In the genomic region with DNA sequence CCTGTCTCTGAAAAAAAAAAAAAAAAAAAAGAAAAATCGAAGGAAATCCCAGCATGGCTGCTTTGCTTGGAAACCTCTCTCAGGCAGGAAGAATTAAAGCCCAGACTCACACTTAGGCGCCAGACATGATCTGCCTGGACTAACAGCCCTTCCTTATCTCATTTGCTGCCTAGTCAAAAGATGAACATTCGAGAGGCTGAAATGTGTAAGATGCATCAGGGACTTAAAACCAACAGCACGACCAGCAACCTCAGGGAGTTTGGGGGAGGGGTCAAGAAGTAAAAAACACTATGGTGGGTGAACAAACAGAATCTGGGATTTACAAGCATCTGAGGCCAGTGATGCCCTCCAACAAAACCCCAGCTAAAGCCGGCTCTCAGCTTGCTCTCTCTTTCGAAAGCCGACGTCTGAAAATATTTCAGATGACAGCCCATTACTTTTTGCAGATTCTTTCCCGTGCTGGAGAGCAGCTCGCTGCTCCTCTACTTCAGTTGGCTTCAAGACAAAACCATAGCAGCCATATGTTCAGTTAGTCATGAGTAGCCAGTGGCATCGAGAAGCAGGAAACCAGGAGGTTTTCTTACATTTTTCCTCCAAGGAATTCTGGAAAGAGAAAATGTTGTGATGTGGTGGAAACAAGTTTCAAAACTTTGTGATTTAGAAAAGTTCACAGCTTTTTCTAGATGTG, we compare ENCODE assay signal across 18 cellular contexts.
DNase-seq lines count a peak whose midpoint lies in the region; ATAC-seq and TF ChIP-seq lines count a peak whose summit lies in the region.
"Had no signal": no experiment of that assay in that cellular context is flagged by ENCODE, and none has a peak within 500 bp of the region (broad histone marks: within the 10 kb centered on the region; RNA-seq: fewer than 3 reads in every experiment).

No MANE protein-coding gene starts in this region.

- H4K12ac ChIP-seq in trophoblast cell (ENCODE audit: low read depth, low read length) = no peak overlapping the region

- no peaks in the 10 kb centered on the region for H3K27me3 Mint-ChIP-seq in T-helper 17 cell
- H3K27me3 Mint-ChIP-seq in MCF 10A (ENCODE audit: insufficient read depth, unreplicated experiment) = no peaks in the 10 kb centered on the region
- H3K27me3 Mint-ChIP-seq: activated CD4-positive, alpha-beta memory T cell treated with anti-CD3 and anti-CD28 coated beads for 36 hours; naive B cell; progenitor cell of endocrine pancreas had no signal

- H2AFZ ChIP-seq in trophoblast cell (ENCODE audit: insufficient read depth, low read length, poor library complexity) = no peak overlapping the region

- H3K27ac Mint-ChIP-seq in T-helper 17 cell (no peak overlapping the region), MCF 10A (ENCODE audit: low read depth, unreplicated experiment) (no peak overlapping the region)
- H3K27ac Mint-ChIP-seq: activated CD4-positive, alpha-beta memory T cell treated with anti-CD3 and anti-CD28 coated beads for 36 hours; progenitor cell of endocrine pancreas had no signal

- H3K9me3 ChIP-seq in trophoblast cell (ENCODE audit: insufficient read depth, low read depth, low read length) (no peaks in the 10 kb centered on the region), T-helper 17 cell (ENCODE audit: control insufficient read depth, low read length, poor library complexity, severe bottlenecking) (no peaks in the 10 kb centered on the region)
- H3K9me3 ChIP-seq: left ventricle myocardium inferior, upper lobe of right lung had no signal

- intact Hi-C loops in MCF 10A (cut with micrococcal nuclease) = no loop called here

- H2BK120ac ChIP-seq in mesendoderm (ENCODE audit: low read depth, low read length) (no peak overlapping the region), trophoblast cell (ENCODE audit: insufficient read depth, low read length, poor library complexity) (no peak overlapping the region)

- no peak overlapping the region for H2BK5ac ChIP-seq in mesendoderm (ENCODE audit: low read length)
- no peak overlapping the region for H2BK5ac ChIP-seq in trophoblast cell (ENCODE audit: low read depth, low read length, poor library complexity)

- no peak overlapping the region for H2BK15ac ChIP-seq in mesendoderm (replicated peaks; ENCODE audit: low read depth)

- no TSS peak for BruUV-seq in MCF 10A (replicated peaks; lab: Mats Ljungman, UMichigan)

- H3K36me3 Mint-ChIP-seq in T-helper 17 cell (ENCODE audit: low read depth) (no peaks in the 10 kb centered on the region), MCF 10A (ENCODE audit: insufficient read depth, unreplicated experiment) (no peaks in the 10 kb centered on the region)
- H3K36me3 Mint-ChIP-seq: activated CD4-positive, alpha-beta memory T cell treated with anti-CD3 and anti-CD28 coated beads for 36 hours; naive B cell had no signal

- H3K4me1 Mint-ChIP-seq in T-helper 17 cell = no peaks in the 10 kb centered on the region
- no peaks in the 10 kb centered on the region for H3K4me1 Mint-ChIP-seq in MCF 10A (ENCODE audit: insufficient read depth, unreplicated experiment)
- H3K4me1 Mint-ChIP-seq: naive B cell had no signal

- H3K79me1 ChIP-seq in mesendoderm (ENCODE audit: low read length) (no peaks in the 10 kb centered on the region), trophoblast cell (ENCODE audit: low read length) (no peaks in the 10 kb centered on the region)

- no peak overlapping the region for H3K4me2 ChIP-seq in mesendoderm (ENCODE audit: low read length)
- H3K4me2 ChIP-seq in trophoblast cell (ENCODE audit: low read length) = no peak overlapping the region

- H3K4me3 ChIP-seq in AG10803 (ENCODE audit: low read length) = no peak overlapping the region
- no peak overlapping the region for H3K4me3 ChIP-seq in choroid plexus epithelial cell (ENCODE audit: low read depth, low read length)
- no peak overlapping the region for H3K4me3 ChIP-seq in mesendoderm (ENCODE audit: low read length)
- H3K4me3 ChIP-seq in trophoblast cell (ENCODE audit: low read depth, low read length) = no peak overlapping the region
- H3K4me3 ChIP-seq: left ventricle myocardium inferior, upper lobe of right lung had no signal

- POLR2A ChIA-PET in MCF 10A (lab: Yijun Ruan, JAX) = no interaction called here

- H3K4me3 Mint-ChIP-seq in T-helper 17 cell (no peak overlapping the region), MCF 10A (ENCODE audit: unreplicated experiment) (no peak overlapping the region)
- H3K4me3 Mint-ChIP-seq: activated CD4-positive, alpha-beta memory T cell treated with anti-CD3 and anti-CD28 coated beads for 36 hours; naive B cell had no signal

- H2AK5ac ChIP-seq in mesendoderm (ENCODE audit: low read length) (no peak overlapping the region), trophoblast cell (ENCODE audit: low read length) (no peak overlapping the region)

- H4K5ac ChIP-seq in mesendoderm (ENCODE audit: low read length) = no peak overlapping the region

- H3K79me2 ChIP-seq in mesendoderm (ENCODE audit: control insufficient read depth, insufficient read depth, low read length) (no peaks in the 10 kb centered on the region), trophoblast cell (ENCODE audit: control insufficient read depth, insufficient read depth, low read length, poor library complexity) (no peaks in the 10 kb centered on the region)

- H3K4ac ChIP-seq in mesendoderm (ENCODE audit: low read depth, low read length) (no peak overlapping the region), trophoblast cell (ENCODE audit: low read depth, low read length) (no peak overlapping the region)

- H3K18ac ChIP-seq in mesendoderm (ENCODE audit: low read length) = no peak overlapping the region
- no peak overlapping the region for H3K18ac ChIP-seq in trophoblast cell (ENCODE audit: low read length)

- no peaks in the 10 kb centered on the region for H3K27me3 ChIP-seq in mesendoderm (ENCODE audit: insufficient read depth, low read length, poor library complexity)
- H3K27me3 ChIP-seq in trophoblast cell (ENCODE audit: insufficient read depth, low read length) = no peaks in the 10 kb centered on the region
- H3K27me3 ChIP-seq: upper lobe of right lung had no signal

- ATAC-seq in T-helper 17 cell (no peak), HG03342 (IDR thresholded peaks at IDR 0.05; ENCODE audit: unreplicated experiment) (no peak)
- ATAC-seq: esophagus mucosa, PC-3, upper lobe of right lung had no signal

- CTCF ChIA-PET in MCF 10A (lab: Yijun Ruan, JAX) = no interaction called here

- H3K36me3 ChIP-seq in mesendoderm (ENCODE audit: control insufficient read depth, insufficient read depth, low read length) (no peaks in the 10 kb centered on the region), trophoblast cell (ENCODE audit: control insufficient read depth in 1 of 2, insufficient read depth in 2 of 2, low read length in 2 of 2) (peaks cover 0 to 4% of the 10 kb centered on the region in 2 experiments)
- H3K36me3 ChIP-seq: upper lobe of right lung had no signal

- WGBS in mesendoderm (ENCODE audit: extremely low coverage, insufficient coverage, low lambda C conversion rate) = no CpG with 5 or more reads among the region's 11 CpGs
- no CpG with 5 or more reads among the region's 11 CpGs for WGBS in trophoblast cell (ENCODE audit: extremely low coverage, insufficient coverage, insufficient read length)

- H3K9ac ChIP-seq in mesendoderm (ENCODE audit: low read length) = no peak overlapping the region
- no peak overlapping the region for H3K9ac ChIP-seq in trophoblast cell (ENCODE audit: low read length)

- no peak overlapping the region for H3K27ac ChIP-seq in mesendoderm (ENCODE audit: low read depth, low read length)
- no peak overlapping the region for H3K27ac ChIP-seq in trophoblast cell (ENCODE audit: low read depth, low read length)
- H3K27ac ChIP-seq: left ventricle myocardium inferior, upper lobe of right lung had no signal

- H3K23ac ChIP-seq in mesendoderm (ENCODE audit: low read length) = no peak overlapping the region
- H3K23ac ChIP-seq in trophoblast cell (ENCODE audit: low read length) = no peak overlapping the region

- H3K4me1 ChIP-seq in mesendoderm (ENCODE audit: control insufficient read depth, low read depth, low read length) (peaks cover 4% of the 10 kb centered on the region), trophoblast cell (ENCODE audit: control insufficient read depth in 1 of 2, insufficient read depth in 2 of 2, low read length in 2 of 2) (no peaks in the 10 kb centered on the region)

- no peak overlapping the region for H2BK12ac ChIP-seq in trophoblast cell (ENCODE audit: low read length)

- no peak for TF ChIP-seq CTCF in AG10803 (conservative IDR thresholded peaks at IDR 0.05; ENCODE audit: low read length)
- TF ChIP-seq CTCF in choroid plexus epithelial cell (conservative IDR thresholded peaks at IDR 0.05; ENCODE audit: low read depth, low read length) = no peak
- no peak for TF ChIP-seq CTCF in MCF 10A (IDR thresholded peaks at IDR 0.05; ENCODE audit: unreplicated experiment)

- H4K8ac ChIP-seq in mesendoderm (ENCODE audit: low read depth, low read length) = peak overlapping the region; percentile 65
- no peak overlapping the region for H4K8ac ChIP-seq in trophoblast cell (ENCODE audit: low read depth, low read length)

- DNase-seq in AG10803 (ENCODE audit: low read depth) = peak; percentile 89
- peak; percentile 62 for DNase-seq in HT1080 (ENCODE audit: low read depth)
- peak; percentile 14 for DNase-seq in choroid plexus epithelial cell (ENCODE audit: low read depth)
- DNase-seq in mesendoderm = peak; percentile 55
- no peak for DNase-seq in trophoblast cell
- no peak for DNase-seq in T-helper 17 cell
- DNase-seq in MCF 10A (ENCODE audit: unreplicated experiment) = no peak
- DNase-seq: activated CD4-positive, alpha-beta memory T cell treated with anti-CD3 and anti-CD28 coated beads for 36 hours; Karpas-422; left ventricle myocardium inferior; naive B cell; NCI-H1694; PC-3; stimulated activated naive CD4-positive, alpha-beta T cell; upper lobe of right lung had no signal

- no peaks in the 10 kb centered on the region for H3K9me3 Mint-ChIP-seq in MCF 10A (ENCODE audit: unreplicated experiment)

- no peak overlapping the region for H4K91ac ChIP-seq in trophoblast cell (ENCODE audit: low read depth, low read length)

- H3K56ac ChIP-seq in mesendoderm (ENCODE audit: low read length) = no peak overlapping the region

- no peak overlapping the region for H3K14ac ChIP-seq in trophoblast cell (ENCODE audit: low read length)

Comparison
In these comparisons a context has a peak if more than half of its experiments do, and no peak if none do; other contexts are left out.
1. DNase-seq: peak in AG10803 (single experiment), HT1080 (single experiment), choroid plexus epithelial cell (single experiment) and mesendoderm (single experiment); none in trophoblast cell (0 of 2), T-helper 17 cell (0 of 3) and MCF 10A (single experiment).